Comparison of ENCODE assay signal across 15 cellular contexts in the genomic region with DNA sequence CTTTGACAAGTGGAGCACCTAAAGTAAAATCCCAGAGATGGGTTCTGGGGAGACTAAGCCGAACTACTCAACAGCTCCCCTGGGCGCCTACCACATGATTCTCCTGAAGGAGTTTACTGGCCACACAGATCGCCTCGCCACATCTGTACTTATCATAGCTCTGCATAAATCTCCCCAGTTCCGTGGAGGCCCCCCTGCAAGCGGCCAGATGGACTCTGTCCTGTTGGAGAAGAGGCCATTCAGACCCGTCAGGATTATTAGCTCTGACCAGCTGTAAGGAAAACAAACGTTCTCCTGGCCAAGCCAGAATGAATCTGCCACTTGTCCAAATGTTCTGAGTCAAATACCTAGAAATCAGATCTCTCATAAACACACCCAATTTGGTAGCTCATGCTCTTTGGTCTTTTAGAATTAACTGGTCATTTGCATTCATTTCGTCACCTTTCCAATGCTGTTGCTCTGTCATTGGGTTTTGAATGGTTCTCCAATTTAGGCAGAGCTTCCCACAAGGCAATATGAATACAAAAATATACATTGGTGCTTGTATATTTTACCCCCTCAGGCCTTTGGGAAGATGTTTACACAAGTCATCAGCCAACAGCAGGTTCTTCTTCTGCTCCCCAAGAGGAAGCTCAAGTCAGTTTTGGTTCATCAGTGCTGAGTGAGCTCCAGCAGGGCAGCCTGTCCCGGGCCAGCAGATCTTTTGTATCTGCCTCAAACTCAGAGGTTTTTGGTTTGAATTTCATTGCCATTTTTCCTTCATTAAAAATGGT.
"Had no signal": no experiment of that assay in that cellular context is flagged by ENCODE, and none has a peak within 500 bp of the region (broad histone marks: within the 10 kb centered on the region; RNA-seq: fewer than 3 reads in every experiment).

No MANE protein-coding gene starts in this region.

- H3K27ac ChIP-seq: esophagus squamous epithelium, foreskin keratinocyte, pancreas had no signal

- DNase-seq: activated CD4-positive, alpha-beta T cell treated with anti-CD3 and anti-CD28 coated beads, Interleukin-2, amount 50 U/mL, for 1 hour; activated CD8-positive, alpha-beta memory T cell treated with anti-CD3 and anti-CD28 coated beads for 24 hours; activated gamma-delta T cell treated with Interleukin-2 at 50 U/mL for 16 hours; activated naive CD8-positive, alpha-beta T cell treated with anti-CD3 and anti-CD28 coated beads for 36 hours; amygdala; cortex of kidney; effector CD8-positive, alpha-beta T cell; esophagus squamous epithelium; foreskin keratinocyte; glutamatergic neuron; naive B cell; pancreas had no signal

- H3K4me3 ChIP-seq: esophagus squamous epithelium, pancreas had no signal

- H3K27me3 ChIP-seq: esophagus squamous epithelium, foreskin keratinocyte, pancreas had no signal

- H3K36me3 ChIP-seq: pancreas had no signal

- H3K4me1 ChIP-seq: pancreas had no signal

- H3K9me3 ChIP-seq: esophagus squamous epithelium, pancreas had no signal

- ATAC-seq: activated CD4-positive, CD25-positive, alpha-beta regulatory T cell treated with anti-CD3 and anti-CD28 coated beads, Interleukin-2, amount 50 U/mL, for 24 hours; foreskin keratinocyte; pancreas; stimulated activated effector memory CD8-positive, alpha-beta T cell treated with anti-CD3 and anti-CD28 coated beads, Interleukin-12 subunit alpha, Interleukin-12 subunit beta, amount 100 ng/mL, for 72 hours had no signal

- FAIRE-seq: endothelial cell of umbilical vein, pancreas had no signal
